Comparison of ENCODE assay signal across 23 cellular contexts in genomic region chr11:78770931-78771330, GRCh38.
DNase-seq lines count a peak whose midpoint lies in the region; ATAC-seq, FAIRE-seq and TF ChIP-seq lines count a peak whose summit lies in the region.
"Had no signal": no experiment of that assay in that cellular context is flagged by ENCODE, and none has a peak within 500 bp of the region (broad histone marks: within the 10 kb centered on the region; RNA-seq: fewer than 3 reads in every experiment).

No MANE protein-coding gene starts in this region.

- DNase-seq in HepG2 (ENCODE audit: low spot score) (no peak), left lobe of liver (ENCODE audit: low spot score) (peak; percentile 95), urothelium cell line (ENCODE audit: low spot score) (no peak)
- DNase-seq in T-helper 2 cell treated with Interferon-gamma antibody and Interleukin-4, amounts not matched to agents 5 μg/mL and 100 μg/mL, for 36 hours (ENCODE audit: low spot score): no peak
- DNase-seq: 8988T; ACHN; BE2C; C1 segment of cervical spinal cord; Caco-2; Calu3; CD4-positive, alpha-beta T cell; CD8-positive, alpha-beta T cell; DMS79 treated with DMSO at 0.1 percent for 48 hours; GF-D8 had no signal

- no peaks in the 10 kb centered on the region for H3K36me3 ChIP-seq in liver (ENCODE audit: control insufficient read depth in 4 of 4, insufficient read depth in 3 of 4, low read depth in 1 of 4, low read length in 3 of 4)
- no peaks in the 10 kb centered on the region for H3K36me3 ChIP-seq in HepG2 (replicated peaks in 1 of 2; ENCODE audit: control insufficient read depth in 1 of 2, insufficient read depth in 2 of 2, low read length in 2 of 2)

- H3K4me1 ChIP-seq in liver (ENCODE audit: control insufficient read depth in 4 of 4, insufficient read depth in 4 of 4, low read length in 3 of 4): peaks cover 2 to 11% (median 8%) of the 10 kb centered on the region in 4 donors
- H3K4me1 ChIP-seq in HepG2 (ENCODE audit: insufficient read depth, low read length): no peaks in the 10 kb centered on the region

- H3K4me2 ChIP-seq in HepG2 (ENCODE audit: low read depth, low read length): no peak overlapping the region
- H3K4me2 ChIP-seq: BLaER1 had no signal

- WGBS in liver: 41% methylated on average over 6 of the region's 6 CpGs
- 16% methylated on average over 6 of the region's 6 CpGs for WGBS in HepG2 (ENCODE audit: low lambda C conversion rate)

- in situ Hi-C loops in HepG2 (cut with HindIII; ENCODE audit: extremely low pct_ligation_motif_present, low pct_unique_long_range_greater_than_20kb): no loop called here

- TF ChIP-seq RAD21 in liver (IDR thresholded peaks at IDR 0.05) (peak; percentile 56 to 65), HepG2 (CRISPR knock-in tag; IDR thresholded peaks at IDR 0.05) (no peak)

- intact Hi-C loops in HepG2 (cut with micrococcal nuclease; ENCODE audit: unreplicated experiment): no loop called here

- TF ChIP-seq EP300 in HepG2 (IDR thresholded peaks at IDR 0.05; ENCODE audit: low read depth in 2 of 2, low read length in 2 of 2) (no peak), HepG2 (CRISPR knock-in tag; IDR thresholded peaks at IDR 0.05; ENCODE audit: borderline replicate concordance) (no peak)

- H3K4me3 ChIP-seq in liver (ENCODE audit: low read depth in 1 of 3, low read length in 3 of 3) (no peak overlapping the region), HepG2 (replicated peaks in 1 of 3; ENCODE audit: insufficient read depth in 1 of 3, low read depth in 2 of 3, low read length in 3 of 3) (no peak overlapping the region)
- H3K4me3 ChIP-seq: BLaER1 had no signal

- no peak overlapping the region for H3K4me3 Mint-ChIP-seq in T-helper 2 cell treated with Interferon-gamma antibody and Interleukin-4, amounts not matched to agents 5 μg/mL and 100 μg/mL, for 36 hours
- H3K4me3 Mint-ChIP-seq: CD14-positive monocyte; CD4-positive, alpha-beta T cell; CD8-positive, alpha-beta T cell had no signal

- no peak overlapping the region for H3K27ac Mint-ChIP-seq in T-helper 2 cell treated with Interferon-gamma antibody and Interleukin-4, amounts not matched to agents 5 μg/mL and 100 μg/mL, for 36 hours
- H3K27ac Mint-ChIP-seq: CD14-positive monocyte; CD4-positive, alpha-beta T cell; CD8-positive, alpha-beta T cell had no signal

- ATAC-seq in HepG2 (no peak), left lobe of liver (peak; percentile 99), GM18498 (IDR thresholded peaks at IDR 0.05; ENCODE audit: unreplicated experiment) (no peak)
- ATAC-seq: CD8-positive, alpha-beta T cell had no signal

- no peaks in the 10 kb centered on the region for H3K9me3 Mint-ChIP-seq in T-helper 2 cell treated with Interferon-gamma antibody and Interleukin-4, amounts not matched to agents 5 μg/mL and 100 μg/mL, for 36 hours
- H3K9me3 Mint-ChIP-seq: CD4-positive, alpha-beta T cell; CD8-positive, alpha-beta T cell had no signal

- H3K9ac ChIP-seq in liver (ENCODE audit: low read depth in 1 of 2, low read length in 2 of 2): no peak overlapping the region
- H3K9ac ChIP-seq in HepG2 (ENCODE audit: insufficient read depth, low read depth, low read length): no peak overlapping the region
- H3K9ac ChIP-seq: BLaER1 had no signal

- TF ChIP-seq CTCF in liver (IDR thresholded peaks at IDR 0.05; ENCODE audit: low read depth, low read length, missing input control) (no peak), HepG2 (CRISPR knock-in tag; IDR thresholded peaks at IDR 0.05) (no peak)

- TF ChIP-seq POLR2A in HepG2 (IDR thresholded peaks at IDR 0.05; ENCODE audit: insufficient read depth in 1 of 2, low read depth in 2 of 2, low read length in 2 of 2): no peak

- no peaks in the 10 kb centered on the region for H3K4me1 Mint-ChIP-seq in T-helper 2 cell treated with Interferon-gamma antibody and Interleukin-4, amounts not matched to agents 5 μg/mL and 100 μg/mL, for 36 hours (ENCODE audit: low read depth)
- H3K4me1 Mint-ChIP-seq: CD14-positive monocyte had no signal

- POLR2A ChIA-PET in HepG2 (lab: Yijun Ruan, JAX): no interaction called here

- FAIRE-seq in HepG2 (lab: Jason Lieb, UNC): no peak
- FAIRE-seq in urothelium cell line (lab: Jason Lieb, UNC): peak; percentile 61
- FAIRE-seq: A204.1, D721Med, G401.6, GM12891, GM18507 had no signal

- no TSS peak for BruUV-seq in HepG2 (replicated peaks; lab: Mats Ljungman, UMichigan)

- H3K27me3 ChIP-seq in liver (ENCODE audit: control insufficient read depth in 4 of 4, insufficient read depth in 4 of 4, low read length in 3 of 4) (no peaks in the 10 kb centered on the region), HepG2 (ENCODE audit: control insufficient read depth in 1 of 2, insufficient read depth in 2 of 2, low read length in 2 of 2) (peaks cover 0 to 4% of the 10 kb centered on the region in 2 experiments; a peak in 1 of 5 replicates)
- H3K27me3 ChIP-seq: BE2C, BLaER1 had no signal

- H4K20me1 ChIP-seq in HepG2 (ENCODE audit: insufficient read depth, low read length): no peaks in the 10 kb centered on the region
- H4K20me1 ChIP-seq: BLaER1 had no signal

- H3K27me3 Mint-ChIP-seq in T-helper 2 cell treated with Interferon-gamma antibody and Interleukin-4, amounts not matched to agents 5 μg/mL and 100 μg/mL, for 36 hours (ENCODE audit: low read depth): no peaks in the 10 kb centered on the region

- H3K36me3 Mint-ChIP-seq in T-helper 2 cell treated with Interferon-gamma antibody and Interleukin-4, amounts not matched to agents 5 μg/mL and 100 μg/mL, for 36 hours (ENCODE audit: low read depth): no peaks in the 10 kb centered on the region
- H3K36me3 Mint-ChIP-seq: CD14-positive monocyte; CD8-positive, alpha-beta T cell had no signal

- no peaks in the 10 kb centered on the region for H3K79me2 ChIP-seq in HepG2 (ENCODE audit: insufficient read depth, low read length)

- H3K27ac ChIP-seq in liver (ENCODE audit: low read depth in 1 of 2, low read length in 2 of 2) (no peak overlapping the region), HepG2 (ENCODE audit: extremely low read length, insufficient read depth, low read length) (no peak overlapping the region)
- H3K27ac ChIP-seq: BLaER1 had no signal

- H3K9me3 ChIP-seq in liver (ENCODE audit: control insufficient read depth in 4 of 4, low read length in 3 of 4) (no peaks in the 10 kb centered on the region), HepG2 (ENCODE audit: low read length) (no peaks in the 10 kb centered on the region)
- H3K9me3 ChIP-seq: BE2C, BLaER1, Caco-2 had no signal

- H2AFZ ChIP-seq in HepG2 (ENCODE audit: low read length): no peak overlapping the region

- CTCF ChIA-PET in HepG2 (lab: Yijun Ruan, JAX; ENCODE audit: low intra/inter-chr PET ratio, low total read pairs): no interaction called here

TF ChIP-seq in liver, 16 proteins besides CTCF, POLR2A, EP300 and RAD21 (continues in another document):
- TF ChIP-seq NR2F2 (IDR thresholded peaks at IDR 0.05) (no peak), MAX (IDR thresholded peaks at IDR 0.05) (peak; percentile 86), ATF3 (IDR thresholded peaks at IDR 0.05) (peak; percentile 12), EGR1 (IDR thresholded peaks at IDR 0.05; ENCODE audit: low read depth in 2 of 2) (no peak), YY1 (IDR thresholded peaks at IDR 0.05) (peak; percentile 92), GABPA (IDR thresholded peaks at IDR 0.05 in 1 of 2, conservative IDR thresholded peaks at IDR 0.05 in 1 of 2) (peak in 1 of 2 donors; percentile 19), SP1 (IDR thresholded peaks at IDR 0.05) (peak; percentile 92), FOXA1 (IDR thresholded peaks at IDR 0.05) (peak; percentile 61)

TF ChIP-seq in HepG2, 621 proteins besides CTCF, POLR2A, EP300 and RAD21:
- no peak for TF ChIP-seq ZNF556 (CRISPR knock-in tag; IDR thresholded peaks at IDR 0.05; ENCODE audit: borderline replicate concordance)
- TF ChIP-seq, protein P1, sequence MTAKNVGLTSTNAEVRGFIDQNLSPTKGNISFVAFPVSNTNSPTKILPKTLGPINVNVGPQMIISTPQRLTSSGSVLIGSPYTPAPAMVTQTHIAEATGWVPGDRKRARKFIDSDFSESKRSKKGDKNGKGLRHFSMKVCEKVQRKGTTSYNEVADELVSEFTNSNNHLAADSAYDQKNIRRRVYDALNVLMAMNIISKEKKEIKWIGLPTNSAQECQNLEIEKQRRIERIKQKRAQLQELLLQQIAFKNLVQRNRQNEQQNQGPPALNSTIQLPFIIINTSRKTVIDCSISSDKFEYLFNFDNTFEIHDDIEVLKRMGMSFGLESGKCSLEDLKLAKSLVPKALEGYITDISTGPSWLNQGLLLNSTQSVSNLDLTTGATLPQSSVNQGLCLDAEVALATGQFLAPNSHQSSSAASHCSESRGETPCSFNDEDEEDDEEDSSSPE (CRISPR knock-in tag; IDR thresholded peaks at IDR 0.05): no peak
- TF ChIP-seq POLR2G (IDR thresholded peaks at IDR 0.05; ENCODE audit: low read depth, low read length): no peak
- no peak for TF ChIP-seq ESRRA (CRISPR knock-in tag; IDR thresholded peaks at IDR 0.05; ENCODE audit: low read depth)
- no peak for TF ChIP-seq MEIS1 (CRISPR knock-in tag; IDR thresholded peaks at IDR 0.05; ENCODE audit: borderline replicate concordance)
- TF ChIP-seq BHLHE40 (IDR thresholded peaks at IDR 0.05; ENCODE audit: low read length): no peak
- no peak for TF ChIP-seq ELF1 (CRISPR knock-in tag; IDR thresholded peaks at IDR 0.05)
- TF ChIP-seq THYN1 (CRISPR knock-in tag; IDR thresholded peaks at IDR 0.05; ENCODE audit: borderline replicate concordance, low read depth): no peak
- TF ChIP-seq, protein P2, sequence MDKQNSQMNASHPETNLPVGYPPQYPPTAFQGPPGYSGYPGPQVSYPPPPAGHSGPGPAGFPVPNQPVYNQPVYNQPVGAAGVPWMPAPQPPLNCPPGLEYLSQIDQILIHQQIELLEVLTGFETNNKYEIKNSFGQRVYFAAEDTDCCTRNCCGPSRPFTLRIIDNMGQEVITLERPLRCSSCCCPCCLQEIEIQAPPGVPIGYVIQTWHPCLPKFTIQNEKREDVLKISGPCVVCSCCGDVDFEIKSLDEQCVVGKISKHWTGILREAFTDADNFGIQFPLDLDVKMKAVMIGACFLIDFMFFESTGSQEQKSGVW (CRISPR knock-in tag; IDR thresholded peaks at IDR 0.05; ENCODE audit: borderline replicate concordance): no peak
- TF ChIP-seq HOXA3 (CRISPR knock-in tag; IDR thresholded peaks at IDR 0.05): no peak
- no peak for TF ChIP-seq ZNF260 (CRISPR knock-in tag; IDR thresholded peaks at IDR 0.05; ENCODE audit: borderline replicate concordance, low read depth)
- TF ChIP-seq, protein P3, sequence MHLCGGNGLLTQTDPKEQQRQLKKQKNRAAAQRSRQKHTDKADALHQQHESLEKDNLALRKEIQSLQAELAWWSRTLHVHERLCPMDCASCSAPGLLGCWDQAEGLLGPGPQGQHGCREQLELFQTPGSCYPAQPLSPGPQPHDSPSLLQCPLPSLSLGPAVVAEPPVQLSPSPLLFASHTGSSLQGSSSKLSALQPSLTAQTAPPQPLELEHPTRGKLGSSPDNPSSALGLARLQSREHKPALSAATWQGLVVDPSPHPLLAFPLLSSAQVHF (CRISPR knock-in tag; IDR thresholded peaks at IDR 0.05): no peak
- no peak for TF ChIP-seq CEBPB (IDR thresholded peaks at IDR 0.05; ENCODE audit: borderline replicate concordance, low read depth, low read length)
